Comparison of ENCODE assay signal across 32 cellular contexts in genomic region chr1:246513041-246513440, GRCh38.
"Had no signal": no experiment of that assay in that cellular context is flagged by ENCODE, and none has a peak within 500 bp of the region (broad histone marks: within the 10 kb centered on the region; RNA-seq: fewer than 3 reads in every experiment).

No MANE protein-coding gene starts in this region.

- H3K4me3 ChIP-seq: neural progenitor cell, ovary, psoas muscle, skin epidermis, smooth muscle cell, spleen, suprapubic skin, testis, tibial artery, transverse colon, upper lobe of left lung, vagina had no signal

- H3K4me3 Mint-ChIP-seq: naive thymus-derived CD4-positive, alpha-beta T cell; natural killer cell; nephron; neural progenitor cell; stimulated activated memory B cell treated with anti-CD40 and anti-IgM and Interleukin-4, amounts not matched to agents 10 μg/mL and 1 μg/mL and 100 μg/mL, for 72 hours; stimulated activated naive CD8-positive, alpha-beta T cell treated with anti-CD3 and anti-CD28 coated beads, Interleukin-15, amount 100 ng/mL, for 72 hours had no signal

- H3K4me2 ChIP-seq: neural progenitor cell, smooth muscle cell had no signal

- H3K4me1 Mint-ChIP-seq: natural killer cell, nephron, neural progenitor cell had no signal

- H3K27ac Mint-ChIP-seq: naive thymus-derived CD4-positive, alpha-beta T cell; natural killer cell; nephron; neural progenitor cell; progenitor cell of endocrine pancreas; stimulated activated memory B cell treated with anti-CD40 and anti-IgM and Interleukin-4, amounts not matched to agents 10 μg/mL and 1 μg/mL and 100 μg/mL, for 72 hours; stimulated activated naive CD8-positive, alpha-beta T cell treated with anti-CD3 and anti-CD28 coated beads, Interleukin-15, amount 100 ng/mL, for 72 hours had no signal

- H3K27me3 Mint-ChIP-seq: naive thymus-derived CD4-positive, alpha-beta T cell; progenitor cell of endocrine pancreas; stimulated activated memory B cell treated with anti-CD40 and anti-IgM and Interleukin-4, amounts not matched to agents 10 μg/mL and 1 μg/mL and 100 μg/mL, for 72 hours; stimulated activated naive CD8-positive, alpha-beta T cell treated with anti-CD3 and anti-CD28 coated beads, Interleukin-15, amount 100 ng/mL, for 72 hours had no signal

- H3K4me1 ChIP-seq: neural progenitor cell, parathyroid adenoma, psoas muscle, suprapubic skin, testis, tibial artery, vagina had no signal

- H3K36me3 ChIP-seq: neural progenitor cell, neutrophil, ovary, spleen, suprapubic skin, tibial artery, transverse colon, upper lobe of left lung, vagina had no signal

- ATAC-seq: naive thymus-derived CD4-positive, alpha-beta T cell; natural killer cell; psoas muscle; right cardiac atrium; sciatic nerve; stimulated activated memory B cell treated with anti-CD40 and anti-IgM and Interleukin-4, amounts not matched to agents 10 μg/mL and 1 μg/mL and 100 μg/mL, for 72 hours; stimulated activated naive CD8-positive, alpha-beta T cell treated with anti-CD3 and anti-CD28 coated beads, Interleukin-15, amount 100 ng/mL, for 72 hours; stimulated activated naive CD8-positive, alpha-beta T cell treated with anti-CD3 and anti-CD28 coated beads, Interleukin-15, Interleukin-2, amounts not matched to agents 100 U/mL and 50 U/mL, for 24 hours had no signal

- H3K27me3 ChIP-seq: neural progenitor cell, neutrophil, ovary, spleen, suprapubic skin, testis, tibial artery, transverse colon, upper lobe of left lung, vagina had no signal

- H3K9me3 ChIP-seq: ovary, testis had no signal

- DNase-seq: naive thymus-derived CD4-positive, alpha-beta T cell; natural killer cell; nucleus accumbens; ovary; posterior cingulate gyrus; psoas muscle; right cardiac atrium; spleen; stimulated activated CD4-positive, alpha-beta T cell treated with anti-CD3 and anti-CD28 coated beads, Interleukin-12 subunit alpha, Interleukin-12 subunit beta, amount 100 ng/mL, for 4 hours; stimulated activated CD4-positive, alpha-beta T cell treated with anti-CD3 and anti-CD28 coated beads, Interleukin-1b, Interleukin-23, amount 100 ng/mL, for 48 hours; stimulated activated CD4-positive, alpha-beta T cell treated with anti-CD3 and anti-CD28 coated beads, Interleukin-4, amount 100 ng/mL, for 1 hour; stimulated activated CD4-positive, alpha-beta T cell treated with anti-CD3 and anti-CD28 coated beads, Interleukin-4, amount 100 ng/mL, for 4 hours; stimulated activated CD8-positive, alpha-beta memory T cell treated with anti-CD3 and anti-CD28 coated beads, Interleukin-4, amount 100 ng/mL, for 48 hours; stimulated activated naive CD4-positive, alpha-beta T cell; stimulated activated naive CD8-positive, alpha-beta T cell treated with anti-CD3 and anti-CD28 coated beads, Interleukin-15, amount 100 ng/mL, for 72 hours; stimulated activated naive CD8-positive, alpha-beta T cell treated with anti-CD3 and anti-CD28 coated beads, Interleukin-15, Interleukin-2, amounts not matched to agents 100 U/mL and 50 U/mL, for 24 hours; substantia nigra; testis; tibial artery; transverse colon had no signal

- H3K9me3 Mint-ChIP-seq: natural killer cell had no signal

- H3K27ac ChIP-seq: neural progenitor cell, neutrophil, ovary, parathyroid adenoma, psoas muscle, skin epidermis, spleen, suprapubic skin, testis, tibial artery, transverse colon, upper lobe of left lung, vagina had no signal

- H2AFZ ChIP-seq: neural progenitor cell, parathyroid adenoma had no signal

- H3K36me3 Mint-ChIP-seq: natural killer cell; neural progenitor cell; stimulated activated memory B cell treated with anti-CD40 and anti-IgM and Interleukin-4, amounts not matched to agents 10 μg/mL and 1 μg/mL and 100 μg/mL, for 72 hours had no signal

- H3K9ac ChIP-seq: neural progenitor cell, parathyroid adenoma had no signal
